ENCODE assay signal across 12 cellular contexts in the genomic region with DNA sequence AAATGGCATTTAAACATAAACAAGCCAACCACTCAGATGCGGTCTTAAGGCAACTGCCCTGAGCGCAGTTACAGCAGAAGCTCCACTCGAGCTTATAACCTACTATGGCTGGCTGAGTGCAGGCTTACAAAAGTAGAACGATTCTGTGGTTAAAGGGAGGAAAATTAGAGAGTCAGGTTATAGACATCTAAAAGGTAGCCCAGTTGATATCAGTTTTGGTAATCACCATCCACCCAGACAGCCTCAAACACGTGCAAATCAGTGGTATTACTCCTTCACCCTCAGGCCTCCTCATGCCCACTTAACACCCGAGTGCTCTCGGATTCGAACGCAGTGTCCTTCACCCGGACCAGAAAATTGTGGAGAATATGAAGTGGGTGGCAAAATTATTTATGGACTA. TPM values are rescaled to one million over a fixed set of nuclear protein-coding genes. Genes with fewer than 3 reads are reported as not detected.
DNase-seq lines count a peak whose midpoint lies in the region; ATAC-seq and TF ChIP-seq lines count a peak whose summit lies in the region.
"Had no signal": no experiment of that assay in that cellular context is flagged by ENCODE, and none has a peak within 500 bp of the region (broad histone marks: within the 10 kb centered on the region; RNA-seq: fewer than 3 reads in every experiment).

No MANE protein-coding gene starts in this region.

- intact Hi-C loops in esophagus squamous epithelium (cut with DNase I): no loop called here

- peaks cover 64% of the 10 kb centered on the region for H3K4me1 Mint-ChIP-seq in stimulated activated naive CD8-positive, alpha-beta T cell treated with anti-CD3 and anti-CD28 coated beads, Interleukin-15, Interleukin-2, amounts not matched to agents 100 ng/mL and 50 ng/mL, for 24 hours (ENCODE audit: low read depth)

- 62 to 72% methylated on average over 10 of the region's 10 CpGs for WGBS in esophagus squamous epithelium, 2 donors

- peak overlapping the region; percentile 99 for H3K4me3 Mint-ChIP-seq in stimulated activated naive CD8-positive, alpha-beta T cell treated with anti-CD3 and anti-CD28 coated beads, Interleukin-15, Interleukin-2, amounts not matched to agents 100 ng/mL and 50 ng/mL, for 24 hours

- H3K4me3 ChIP-seq in WI38 (ENCODE audit: low read depth, low read length): peak overlapping the region; percentile 68; the same call in 1 of the 2 replicates
- H3K4me3 ChIP-seq in esophagus squamous epithelium: peak overlapping the region in 3 of 4 donors; percentile 61 to 82 (median 71)
- H3K4me3 ChIP-seq: A549 had no signal

- TF ChIP-seq CTCF in WI38 (IDR thresholded peaks at IDR 0.05; ENCODE audit: low read depth, low read length) (no peak), esophagus squamous epithelium (IDR thresholded peaks at IDR 0.05) (no peak)

- peaks cover 11% of the 10 kb centered on the region for H3K27me3 Mint-ChIP-seq in stimulated activated naive CD8-positive, alpha-beta T cell treated with anti-CD3 and anti-CD28 coated beads, Interleukin-15, Interleukin-2, amounts not matched to agents 100 ng/mL and 50 ng/mL, for 24 hours

- no peaks in the 10 kb centered on the region for H3K9me3 ChIP-seq in esophagus squamous epithelium
- H3K9me3 ChIP-seq: A549 had no signal

- H3K9me3 Mint-ChIP-seq in stimulated activated naive CD8-positive, alpha-beta T cell treated with anti-CD3 and anti-CD28 coated beads, Interleukin-15, Interleukin-2, amounts not matched to agents 100 ng/mL and 50 ng/mL, for 24 hours: no peaks in the 10 kb centered on the region

- H3K4me1 ChIP-seq in esophagus squamous epithelium: peaks cover 6 to 43% (median 9%) of the 10 kb centered on the region in 3 donors

- no peak for TF ChIP-seq POLR2A in esophagus squamous epithelium (IDR thresholded peaks at IDR 0.05)

- H3K36me3 ChIP-seq in esophagus squamous epithelium: no peaks in the 10 kb centered on the region

- ATAC-seq in activated CD4-positive, CD25-positive, alpha-beta regulatory T cell treated with anti-CD3 and anti-CD28 coated beads, Interleukin-2, amount 50 U/mL, for 24 hours: peak; percentile 22 to 39
- no peak for ATAC-seq in HG03280 (IDR thresholded peaks at IDR 0.05; ENCODE audit: unreplicated experiment)
- ATAC-seq: A549 had no signal

- peak overlapping the region; percentile 93 for H3K27ac Mint-ChIP-seq in stimulated activated naive CD8-positive, alpha-beta T cell treated with anti-CD3 and anti-CD28 coated beads, Interleukin-15, Interleukin-2, amounts not matched to agents 100 ng/mL and 50 ng/mL, for 24 hours

- H3K27me3 ChIP-seq in esophagus squamous epithelium: peaks cover 0 to 86% (median 6%) of the 10 kb centered on the region in 4 donors

- H3K27ac ChIP-seq in esophagus squamous epithelium: peak overlapping the region in 1 of 4 donors; percentile 79
- H3K27ac ChIP-seq: A549 had no signal

- H3K36me3 Mint-ChIP-seq in stimulated activated naive CD8-positive, alpha-beta T cell treated with anti-CD3 and anti-CD28 coated beads, Interleukin-15, Interleukin-2, amounts not matched to agents 100 ng/mL and 50 ng/mL, for 24 hours (ENCODE audit: low read depth): peaks cover 34% of the 10 kb centered on the region

- no peak for DNase-seq in activated CD4-positive, CD25-positive, alpha-beta regulatory T cell treated with anti-CD3 and anti-CD28 coated beads, Interleukin-2, amount 50 U/mL, for 72 hours
- DNase-seq in esophagus squamous epithelium (lab: John Stamatoyannopoulos, UW): no peak
- no peak for DNase-seq in SW480 (ENCODE audit: low spot score)
- no peak for DNase-seq in DMS 273 (lab: John Stamatoyannopoulos, UW; ENCODE audit: unreplicated experiment)
- DNase-seq: dermis blood vessel endothelial cell, NCI-H2171 treated with DMSO at 0.1 percent for 48 hours, SHP77 treated with DMSO at 0.1 percent for 48 hours had no signal

RNA-seq across cellular contexts. Expression of gene LEF1, which starts 3.1 kb away (rescaled TPM):
- 10 to 100 TPM in 2 of 4 donors, 1 to 10 TPM in 2; 8.0 to 13.9 (median 10.1) TPM for total RNA-seq in esophagus squamous epithelium
